Comparison of ENCODE assay signal across 9 cellular contexts in genomic region chrX:1673337-1673736, GRCh38. TPM values are rescaled to one million over a fixed set of nuclear protein-coding genes. Genes with fewer than 3 reads are reported as not detected.
DNase-seq lines count a peak whose midpoint lies in the region; ATAC-seq and TF ChIP-seq lines count a peak whose summit lies in the region.
"Had no signal": no experiment of that assay in that cellular context is flagged by ENCODE, and none has a peak within 500 bp of the region (broad histone marks: within the 10 kb centered on the region; RNA-seq: fewer than 3 reads in every experiment).

No MANE protein-coding gene starts in this region.

- H3K36me3 Mint-ChIP-seq in Calu3 (ENCODE audit: insufficient read depth, unreplicated experiment): no peaks in the 10 kb centered on the region
- H3K36me3 Mint-ChIP-seq in HFFc6 (ENCODE audit: low read depth): no peaks in the 10 kb centered on the region
- H3K36me3 Mint-ChIP-seq in activated B cell treated with CpG ODN at 0.5 μM for 24 hours (ENCODE audit: low read depth): peaks cover 10% of the 10 kb centered on the region

- H3K27ac Mint-ChIP-seq in Calu3 (ENCODE audit: unreplicated experiment): no peak overlapping the region
- no peak overlapping the region for H3K27ac Mint-ChIP-seq in HFFc6
- no peak overlapping the region for H3K27ac Mint-ChIP-seq in activated B cell treated with CpG ODN at 0.5 μM for 24 hours

- POLR2A ChIA-PET in activated B cell treated with CpG ODN at 0.5 μM for 24 hours (lab: Charles Lee): no interaction called here

- CTCF ChIA-PET in Calu3 (lab: Charles Lee): no interaction called here
- CTCF ChIA-PET in activated B cell treated with CpG ODN at 0.5 μM for 24 hours (lab: Charles Lee): no interaction called here

- H3K4me1 Mint-ChIP-seq in Calu3 (ENCODE audit: low read depth, unreplicated experiment): no peaks in the 10 kb centered on the region
- H3K4me1 Mint-ChIP-seq in HFFc6 (ENCODE audit: low read depth): no peaks in the 10 kb centered on the region
- H3K4me1 Mint-ChIP-seq in activated B cell treated with CpG ODN at 0.5 μM for 24 hours: no peaks in the 10 kb centered on the region

- H3K4me3 ChIP-seq in fibroblast of the aortic adventitia (ENCODE audit: low read depth, low read length): no peak overlapping the region

- no TSS peak for BruUV-seq in Calu3 (replicated peaks; lab: Mats Ljungman, UMichigan)

- H3K4me3 Mint-ChIP-seq in Calu3 (ENCODE audit: low read depth, unreplicated experiment) (no peak overlapping the region), HFFc6 (no peak overlapping the region), activated B cell treated with CpG ODN at 0.5 μM for 24 hours (no peak overlapping the region)

- TF ChIP-seq CTCF in Calu3 (IDR thresholded peaks at IDR 0.05; ENCODE audit: unreplicated experiment) (peak; percentile 44), HFFc6 (IDR thresholded peaks at IDR 0.05) (peak; percentile 92), activated B cell treated with CpG ODN at 0.5 μM for 24 hours (IDR thresholded peaks at IDR 0.05) (no peak), fibroblast of the aortic adventitia (IDR thresholded peaks at IDR 0.05; ENCODE audit: insufficient read depth, low read length) (peak; percentile 46)

- ATAC-seq in activated B cell treated with CpG ODN at 0.5 μM for 24 hours (ENCODE audit: low read depth) (peak; percentile 60), GM21619 (IDR thresholded peaks at IDR 0.05; ENCODE audit: unreplicated experiment) (no peak), HG03378 (IDR thresholded peaks at IDR 0.05; ENCODE audit: unreplicated experiment) (no peak)

- intact Hi-C loops in Calu3 (cut with micrococcal nuclease; ENCODE audit: unreplicated experiment): loop anchor here (5.0 kb wide), 1 partner anchor 919 kb away; no protein-coding TSS in a partner anchor
- intact Hi-C loops in activated B cell treated with CpG ODN at 0.5 μM for 24 hours (cut with micrococcal nuclease): loop anchor here (1.0 kb wide), 2 partner anchors 920 to 954 kb away; no protein-coding TSS in a partner anchor

- DNase-seq in Calu3 (peak; percentile 44), HFFc6 (no peak), activated B cell treated with CpG ODN at 0.5 μM for 24 hours (no peak), fibroblast of the aortic adventitia (ENCODE audit: low read depth) (peak; percentile 6), C1 segment of cervical spinal cord (lab: John Stamatoyannopoulos, UW) (no peak)
- DNase-seq in stimulated activated naive CD4-positive, alpha-beta T cell (lab: John Stamatoyannopoulos, UW): peak in 5 of 6 experiments; percentile 8 to 53 (median 24)

- H3K9me3 Mint-ChIP-seq in Calu3 (ENCODE audit: low read depth, unreplicated experiment) (peaks cover 3% of the 10 kb centered on the region), HFFc6 (no peaks in the 10 kb centered on the region; the same call in 1 of the 2 replicates), activated B cell treated with CpG ODN at 0.5 μM for 24 hours (no peaks in the 10 kb centered on the region)

- no peaks in the 10 kb centered on the region for H3K27me3 Mint-ChIP-seq in Calu3 (ENCODE audit: unreplicated experiment)
- H3K27me3 Mint-ChIP-seq in HFFc6 (ENCODE audit: insufficient read depth): peaks cover 8% of the 10 kb centered on the region
- no peaks in the 10 kb centered on the region for H3K27me3 Mint-ChIP-seq in activated B cell treated with CpG ODN at 0.5 μM for 24 hours

RNA-seq across cellular contexts. Expression of gene ASMT, which starts 58.5 kb away (rescaled TPM):
- total RNA-seq in Calu3 (2022) (not detected in 2 replicates), activated B cell treated with CpG ODN at 0.5 μM for 24 hours (0.44 and 0.69 TPM in 2 replicates), fibroblast of the aortic adventitia (ENCODE audit: low replicate concordance) (not detected in 2 replicates)
- total RNA-seq in HFFc6 (2021; fragmentation: NEBNext Ultra II Directional; extraction: Animal tissue kit (Norgen Biotek cat#: 25700)): under 1 TPM in 1 of 6 experiments, not detected in 5; 0.38 TPM
- total RNA-seq: pulmonary artery endothelial cell had no signal

Comparison
In these comparisons a context has a peak if more than half of its experiments do, and no peak if none do; other contexts are left out.
1. DNase-seq: peak in Calu3 (single experiment), fibroblast of the aortic adventitia (single experiment) and stimulated activated naive CD4-positive, alpha-beta T cell (5 of 6); none in HFFc6 (single experiment), activated B cell treated with CpG ODN at 0.5 μM for 24 hours (single experiment) and C1 segment of cervical spinal cord (0 of 14).